Comparison of ENCODE assay signal across 12 cellular contexts in genomic region chr3:125148016-125148812, GRCh38.
DNase-seq lines count a peak whose midpoint lies in the region; ATAC-seq and TF ChIP-seq lines count a peak whose summit lies in the region.
"Had no signal": no experiment of that assay in that cellular context is flagged by ENCODE, and none has a peak within 500 bp of the region (broad histone marks: within the 10 kb centered on the region; RNA-seq: fewer than 3 reads in every experiment).

No MANE protein-coding gene starts in this region.

- peaks cover 12 to 19% of the 10 kb centered on the region in 2 donors for H3K4me1 ChIP-seq in neuronal stem cell (ENCODE audit: control insufficient read depth in 2 of 2, insufficient read depth in 1 of 2, low read depth in 1 of 2, low read length in 2 of 2)
- peaks cover 9 to 14% of the 10 kb centered on the region in 2 experiments; a peak in 2 of 4 replicates for H3K4me1 ChIP-seq in SK-N-SH (ENCODE audit: control insufficient read depth in 1 of 2, insufficient read depth in 2 of 2, low read depth in 1 of 2, low read length in 1 of 2)

- no CpG with 5 or more reads among the region's 7 CpGs for WGBS in neuronal stem cell (ENCODE audit: extremely low coverage in 2 of 2, insufficient read length in 2 of 2, insufficient replicate concordance in 1 of 2), 2 donors
- 85% methylated on average over 5 of the region's 7 CpGs for WGBS in SK-N-SH (ENCODE audit: low lambda C conversion rate)

- peak; percentile 38 for TF ChIP-seq POLR2A in GM18505 (IDR thresholded peaks at IDR 0.05; ENCODE audit: borderline replicate concordance, extremely low read depth, insufficient read depth, insufficient read length)

- peak overlapping the region; percentile 64 for H2AK5ac ChIP-seq in neuronal stem cell (ENCODE audit: low read depth, low read length)

- no peaks in the 10 kb centered on the region for H3K9me3 Mint-ChIP-seq in effector memory CD8-positive, alpha-beta T cell
- H3K9me3 Mint-ChIP-seq: T-helper 1 cell treated with Interleukin-12 subunit alpha and Interleukin-12 subunit beta and Interleukin-4 antibody, amounts not matched to agents 30 μg/mL and 1 μg/mL, for 36 hours had no signal

- H3K9ac ChIP-seq in neuronal stem cell (ENCODE audit: low read depth, low read length, poor library complexity): no peak overlapping the region
- H3K9ac ChIP-seq in SK-N-SH: no peak overlapping the region

- no peaks in the 10 kb centered on the region for H3K9me2 ChIP-seq in SK-N-SH

- no peak overlapping the region for H4K8ac ChIP-seq in neuronal stem cell (ENCODE audit: low read depth, low read length)

- no peaks in the 10 kb centered on the region for H3K79me2 ChIP-seq in SK-N-SH (ENCODE audit: insufficient read depth)

- H3K36me3 ChIP-seq in neuronal stem cell (replicated peaks in 1 of 2; ENCODE audit: control insufficient read depth in 2 of 2, insufficient read depth in 2 of 2, low read length in 2 of 2) (no peaks in the 10 kb centered on the region), SK-N-SH (replicated peaks in 1 of 2; ENCODE audit: control insufficient read depth in 1 of 2, insufficient read depth in 2 of 2, low read length in 1 of 2) (no peaks in the 10 kb centered on the region)

- H3K27ac Mint-ChIP-seq in effector memory CD8-positive, alpha-beta T cell: peak overlapping the region; percentile 16 to 46
- H3K27ac Mint-ChIP-seq: T-helper 1 cell treated with Interleukin-12 subunit alpha and Interleukin-12 subunit beta and Interleukin-4 antibody, amounts not matched to agents 30 μg/mL and 1 μg/mL, for 36 hours had no signal

- no peak overlapping the region for H3K14ac ChIP-seq in neuronal stem cell (ENCODE audit: low read length)

- H2BK15ac ChIP-seq in neuronal stem cell (ENCODE audit: low read length): no peak overlapping the region

- no peaks in the 10 kb centered on the region for H3K27me3 ChIP-seq in neuronal stem cell (ENCODE audit: control insufficient read depth in 3 of 3, insufficient read depth in 3 of 3, low read depth in 1 of 3, low read length in 3 of 3)
- no peaks in the 10 kb centered on the region for H3K27me3 ChIP-seq in SK-N-SH (ENCODE audit: insufficient read depth)

- POLR2A ChIA-PET in SK-N-SH (lab: Yijun Ruan, JAX): no interaction called here

- H3K4ac ChIP-seq in neuronal stem cell (ENCODE audit: low read length): no peak overlapping the region

- H4K20me1 ChIP-seq in SK-N-SH (ENCODE audit: insufficient read depth): no peaks in the 10 kb centered on the region

- no peaks in the 10 kb centered on the region for H3K27me3 Mint-ChIP-seq in effector memory CD8-positive, alpha-beta T cell

- TF ChIP-seq RAD21 in SK-N-SH (IDR thresholded peaks at IDR 0.05; ENCODE audit: low read length): no peak

- H3K4me3 ChIP-seq in neuronal stem cell (ENCODE audit: low read length in 2 of 2): no peak overlapping the region
- no peak overlapping the region for H3K4me3 ChIP-seq in SK-N-SH (ENCODE audit: low read depth in 2 of 2, low read length in 1 of 2)

- no peak for TF ChIP-seq CTCF in SK-N-SH (IDR thresholded peaks at IDR 0.05)

- H2AFZ ChIP-seq in neuronal stem cell (ENCODE audit: low read length) (no peak overlapping the region), SK-N-SH (ENCODE audit: low read depth) (no peak overlapping the region)

- no peak for ATAC-seq in GM18505 (IDR thresholded peaks at IDR 0.05; ENCODE audit: unreplicated experiment)
- no peak for ATAC-seq in effector memory CD8-positive, alpha-beta T cell (replicated peaks)

- no peaks in the 10 kb centered on the region for H3K36me3 Mint-ChIP-seq in effector memory CD8-positive, alpha-beta T cell (ENCODE audit: insufficient read depth)

- TF ChIP-seq EP300 in SK-N-SH (IDR thresholded peaks at IDR 0.05; ENCODE audit: borderline replicate concordance in 1 of 2, low read depth in 1 of 2, low read length in 1 of 2): no peak

- no peak overlapping the region for H3K23ac ChIP-seq in neuronal stem cell (ENCODE audit: low read depth, low read length, poor library complexity)

- no peak overlapping the region for H2BK120ac ChIP-seq in neuronal stem cell (ENCODE audit: low read depth, low read length)

- H3K9me3 ChIP-seq in neuronal stem cell (replicated peaks in 1 of 2; ENCODE audit: control insufficient read depth in 2 of 2, insufficient read depth in 1 of 2, low read depth in 1 of 2, low read length in 2 of 2) (no peaks in the 10 kb centered on the region), SK-N-SH (no peaks in the 10 kb centered on the region)

- CTCF ChIA-PET in SK-N-SH (lab: Yijun Ruan, JAX): no interaction called here

- no peak overlapping the region for H3K4me2 ChIP-seq in neuronal stem cell (ENCODE audit: insufficient read depth, low read length, poor library complexity, severe bottlenecking)
- no peak overlapping the region for H3K4me2 ChIP-seq in SK-N-SH

- H4K91ac ChIP-seq in neuronal stem cell (ENCODE audit: low read depth, low read length, poor library complexity): no peak overlapping the region

- peak overlapping the region; percentile 20 for H2BK5ac ChIP-seq in neuronal stem cell (ENCODE audit: low read length)

- H2BK12ac ChIP-seq in neuronal stem cell (ENCODE audit: low read length): peak overlapping the region; percentile 47

- no peak overlapping the region for H3K27ac ChIP-seq in neuronal stem cell (replicated peaks; ENCODE audit: low read length)
- no peak overlapping the region for H3K27ac ChIP-seq in SK-N-SH (ENCODE audit: low read depth in 2 of 2, low read length in 1 of 2)

- no peak overlapping the region for H3K18ac ChIP-seq in neuronal stem cell (ENCODE audit: low read length)

- H3K79me1 ChIP-seq in neuronal stem cell (ENCODE audit: low read depth, low read length): no peaks in the 10 kb centered on the region

- no peaks in the 10 kb centered on the region for H3F3A ChIP-seq in SK-N-SH (replicated peaks; ENCODE audit: insufficient read depth)

- no peak overlapping the region for H3K4me3 Mint-ChIP-seq in effector memory CD8-positive, alpha-beta T cell
- H3K4me3 Mint-ChIP-seq: T-helper 1 cell treated with Interleukin-12 subunit alpha and Interleukin-12 subunit beta and Interleukin-4 antibody, amounts not matched to agents 30 μg/mL and 1 μg/mL, for 36 hours had no signal

- peaks cover 1 to 4% of the 10 kb centered on the region in 2 donors for H3K4me1 Mint-ChIP-seq in effector memory CD8-positive, alpha-beta T cell (ENCODE audit: low read depth in 2 of 2)

- DNase-seq in MV-4-11 (lab: John Stamatoyannopoulos, UW): peak; percentile 58
- DNase-seq in effector memory CD8-positive, alpha-beta T cell: no peak
- DNase-seq in neuronal stem cell (ENCODE audit: low spot score): no peak
- DNase-seq in DMS114 treated with DMSO at 0.1 percent for 48 hours (lab: John Stamatoyannopoulos, UW; ENCODE audit: unreplicated experiment): no peak
- DNase-seq in SK-N-SH: no peak
- DNase-seq in stimulated activated CD4-positive, alpha-beta T cell treated with anti-CD3 and anti-CD28 coated beads, Interleukin-15, amount 100 ng/mL, for 24 hours: no peak
- no peak for DNase-seq in GM19238 (ENCODE audit: insufficient read length, low spot score)
- DNase-seq: activated CD4-positive, alpha-beta T cell treated with anti-CD3 and anti-CD28 coated beads, Interleukin-2, amount 50 U/mL, for 48 hours; activated gamma-delta T cell treated with Interleukin-2 at 50 U/mL for 16 hours; DMS79 had no signal

TF ChIP-seq in SK-N-SH, 30 proteins besides CTCF, POLR2A, EP300 and RAD21:
- TF ChIP-seq TCF12 (IDR thresholded peaks at IDR 0.05) (no peak), MAX (IDR thresholded peaks at IDR 0.05; ENCODE audit: low read depth) (no peak), CHD2 (IDR thresholded peaks at IDR 0.05; ENCODE audit: low read length, partially characterized antibody) (no peak), YY1 (IDR thresholded peaks at IDR 0.05; ENCODE audit: low read depth) (no peak), RCOR1 (IDR thresholded peaks at IDR 0.05; ENCODE audit: low read length) (no peak), JUND (IDR thresholded peaks at IDR 0.05) (no peak), SMC3 (IDR thresholded peaks at IDR 0.05; ENCODE audit: low read depth, low read length) (no peak), FOXJ3 (CRISPR knock-in tag; IDR thresholded peaks at IDR 0.05) (no peak), FOXM1 (IDR thresholded peaks at IDR 0.05; ENCODE audit: low read depth) (no peak), GABPA (IDR thresholded peaks at IDR 0.05; ENCODE audit: low read depth) (no peak)
